Comparison of ENCODE assay signal across 1 cellular context in genomic region chr5:149358818-149359217, GRCh38.
TF ChIP-seq lines count a peak whose summit lies in the region.

No MANE protein-coding gene starts in this region.

TF ChIP-seq in HepG2, 621 proteins besides CTCF, POLR2A, EP300 and RAD21:
- TF ChIP-seq CCDC6 (CRISPR knock-in tag; IDR thresholded peaks at IDR 0.05) = no peak
- TF ChIP-seq SCMH1 (CRISPR knock-in tag; IDR thresholded peaks at IDR 0.05; ENCODE audit: borderline replicate concordance) = no peak
- TF ChIP-seq ZNF678 (CRISPR knock-in tag; IDR thresholded peaks at IDR 0.05) = no peak
- TF ChIP-seq FUBP1 (CRISPR knock-in tag; IDR thresholded peaks at IDR 0.05; ENCODE audit: borderline replicate concordance) = no peak
- no peak for TF ChIP-seq ZNF691 (CRISPR knock-in tag; IDR thresholded peaks at IDR 0.05; ENCODE audit: borderline replicate concordance, low read depth)
- TF ChIP-seq SAFB2 (CRISPR knock-in tag; IDR thresholded peaks at IDR 0.05; ENCODE audit: borderline replicate concordance, low read depth) = no peak
- TF ChIP-seq ZNF768 (CRISPR knock-in tag; IDR thresholded peaks at IDR 0.05) = no peak
- no peak for TF ChIP-seq ZNF274 (CRISPR knock-in tag; IDR thresholded peaks at IDR 0.05)
- TF ChIP-seq MTA3 (CRISPR knock-in tag; IDR thresholded peaks at IDR 0.05) = no peak
- no peak for TF ChIP-seq FOXK1 (CRISPR knock-in tag; IDR thresholded peaks at IDR 0.05; ENCODE audit: borderline replicate concordance, low read depth)
- no peak for TF ChIP-seq PHB2 (IDR thresholded peaks at IDR 0.05; ENCODE audit: partially characterized antibody)
- no peak for TF ChIP-seq ZNF784 (CRISPR knock-in tag; IDR thresholded peaks at IDR 0.05; ENCODE audit: borderline replicate concordance)
- no peak for TF ChIP-seq CENPT (CRISPR knock-in tag; IDR thresholded peaks at IDR 0.05; ENCODE audit: low read depth)
- TF ChIP-seq FOXP4 (CRISPR knock-in tag; IDR thresholded peaks at IDR 0.05) = no peak
- no peak for TF ChIP-seq ZNF484 (CRISPR knock-in tag; IDR thresholded peaks at IDR 0.05; ENCODE audit: borderline replicate concordance, low read depth)
TF ChIP-seq in HepG2: peak in this region for 0.
